Comparison of ENCODE assay signal across 26 cellular contexts in genomic region chr20:25031241-25031640, GRCh38. TPM values are rescaled to one million over a fixed set of nuclear protein-coding genes. Genes with fewer than 3 reads are reported as not detected.
DNase-seq lines count a peak whose midpoint lies in the region; ATAC-seq and TF ChIP-seq lines count a peak whose summit lies in the region.
"Had no signal": no experiment of that assay in that cellular context is flagged by ENCODE, and none has a peak within 500 bp of the region (broad histone marks: within the 10 kb centered on the region; RNA-seq: fewer than 3 reads in every experiment).

No MANE protein-coding gene starts in this region.

- peaks cover 82% of the 10 kb centered on the region for H3K4me1 ChIP-seq in left ventricle myocardium inferior
- H3K4me1 ChIP-seq: BE2C had no signal

- H3K9me3 ChIP-seq in left ventricle myocardium inferior (replicated peaks): no peaks in the 10 kb centered on the region
- H3K9me3 ChIP-seq: BE2C had no signal

- no peak overlapping the region for H3K4me3 Mint-ChIP-seq in central memory CD8-positive, alpha-beta T cell
- H3K4me3 Mint-ChIP-seq: CD14-positive monocyte; CD8-positive, alpha-beta memory T cell had no signal

- H3K27ac Mint-ChIP-seq in central memory CD8-positive, alpha-beta T cell (ENCODE audit: low read depth): peak overlapping the region; percentile 19

- DNase-seq in left ventricle myocardium inferior (no peak), Right ventricle myocardium superior (no peak)
- no peak for DNase-seq in central memory CD8-positive, alpha-beta T cell (ENCODE audit: low spot score in 2 of 2)
- no peak for DNase-seq in activated CD4-positive, alpha-beta T cell treated with anti-CD3 and anti-CD28 coated beads for 4 hours
- DNase-seq: 8988T, ACHN, BE2C, Calu3, DMS79 treated with DMSO at 0.1 percent for 48 hours, GF-D8, GOT3, HCEC 1CT, Karpas-422, NCI-H1105, NCI-H1436 treated with DMSO at 0.1 percent for 48 hours, NCI-H187 treated with DMSO at 0.1 percent for 48 hours, NCI-H2171 treated with DMSO at 0.1 percent for 48 hours, NCI-H524, NCI-H774 had no signal

- H3K9me3 Mint-ChIP-seq in central memory CD8-positive, alpha-beta T cell: no peaks in the 10 kb centered on the region
- H3K9me3 Mint-ChIP-seq: CD14-positive monocyte; CD8-positive, alpha-beta memory T cell had no signal

- intact Hi-C loops in left ventricle myocardium inferior (cut with micrococcal nuclease): no loop called here
- intact Hi-C loops in Right ventricle myocardium superior (cut with DNase I): no loop called here

- no peaks in the 10 kb centered on the region for H3K27me3 Mint-ChIP-seq in central memory CD8-positive, alpha-beta T cell
- H3K27me3 Mint-ChIP-seq: CD8-positive, alpha-beta memory T cell had no signal

- ATAC-seq in Right ventricle myocardium superior (ENCODE audit: poor library complexity): no peak
- ATAC-seq in central memory CD8-positive, alpha-beta T cell (replicated peaks; ENCODE audit: extremely low read depth, poor library complexity, severe bottlenecking): no peak
- ATAC-seq in HG03565 (IDR thresholded peaks at IDR 0.05; ENCODE audit: unreplicated experiment): no peak
- no peak for ATAC-seq in HG02588 (IDR thresholded peaks at IDR 0.05; ENCODE audit: unreplicated experiment)

- peaks cover 50% of the 10 kb centered on the region for H3K4me1 Mint-ChIP-seq in central memory CD8-positive, alpha-beta T cell

- H3K27me3 ChIP-seq in left ventricle myocardium inferior (ENCODE audit: low read depth) (no peaks in the 10 kb centered on the region), layer of hippocampus (ENCODE audit: control insufficient read depth, insufficient read depth, low read length) (no peaks in the 10 kb centered on the region)
- H3K27me3 ChIP-seq: BE2C had no signal

- no peak overlapping the region for H3K4me3 ChIP-seq in left ventricle myocardium inferior

- H3K27ac ChIP-seq in left ventricle myocardium inferior (replicated peaks) (peak overlapping the region; percentile 98), layer of hippocampus (ENCODE audit: low read depth, low read length) (peak overlapping the region; percentile 96), temporal lobe (ENCODE audit: low read depth, low read length) (peak overlapping the region; percentile 96)

- no peak for TF ChIP-seq CTCF in left ventricle myocardium inferior (IDR thresholded peaks at IDR 0.05; ENCODE audit: borderline replicate concordance)

- peaks cover 18% of the 10 kb centered on the region for H3K36me3 Mint-ChIP-seq in central memory CD8-positive, alpha-beta T cell (ENCODE audit: insufficient read depth)

- peaks cover 25% of the 10 kb centered on the region for H3K36me3 ChIP-seq in left ventricle myocardium inferior
- H3K36me3 ChIP-seq: BE2C had no signal

RNA-seq across cellular contexts. Expression of gene ACSS1, which starts 26.7 kb away (rescaled TPM):
- total RNA-seq in left ventricle myocardium inferior (159 TPM), Right ventricle myocardium superior (143 TPM), temporal lobe (3.9 TPM)

RNA-seq across cellular contexts. Expression of gene APMAP, which starts 38.7 kb away (rescaled TPM):
- total RNA-seq in left ventricle myocardium inferior (23.8 TPM), Right ventricle myocardium superior (23.2 TPM), temporal lobe (55.3 TPM)

RNA-seq across cellular contexts. Expression of gene VSX1, which starts 50.7 kb away (rescaled TPM):
- 0.33 TPM for total RNA-seq in left ventricle myocardium inferior
- total RNA-seq in Right ventricle myocardium superior: 0.30 TPM
- total RNA-seq in temporal lobe: under 0.01 TPM
- total RNA-seq: Calu3; CD8-positive, alpha-beta memory T cell; HT-29 had no signal

Comparison
In these comparisons a context has a peak if more than half of its experiments do, and no peak if none do; other contexts are left out.
1. RNA of gene ACSS1, which starts 26.7 kb away (total RNA-seq): 159 TPM in left ventricle myocardium inferior (single experiment) and 143 TPM in Right ventricle myocardium superior (single experiment); 3.9 TPM in temporal lobe (single experiment); every median in the first group is over 10 times any median in the second.
2. Peak in every context shown above with its lines, with median percentiles within 50 percentile points of each other: H3K27ac ChIP-seq.